30 cellular contexts compared by ENCODE assay signal in genomic region chr20:24439737-24440136, GRCh38. TPM values are rescaled to one million over a fixed set of nuclear protein-coding genes. Genes with fewer than 3 reads are reported as not detected.
"Had no signal": no experiment of that assay in that cellular context is flagged by ENCODE, and none has a peak within 500 bp of the region (broad histone marks: within the 10 kb centered on the region; RNA-seq: fewer than 3 reads in every experiment).

No MANE protein-coding gene starts in this region.

- H3K27ac Mint-ChIP-seq: naive thymus-derived CD8-positive, alpha-beta T cell; natural killer cell treated with Interleukin-12 subunit alpha and Interleukin-12 subunit beta and Interleukin-15 and Interleukin-18, amount 100 ng/mL, for 72 hours; nephron progenitor cell; progenitor cell of endocrine pancreas; stimulated activated effector memory CD8-positive, alpha-beta T cell treated with anti-CD3 and anti-CD28 coated beads, Interleukin-12 subunit alpha, Interleukin-12 subunit beta, amount 100 ng/mL, for 72 hours; stimulated activated naive CD8-positive, alpha-beta T cell treated with anti-CD3 and anti-CD28 coated beads, Interleukin-15, amount 100 ng/mL, for 72 hours; type B pancreatic cell had no signal

- H3K4me1 ChIP-seq: parathyroid adenoma, psoas muscle, right lobe of liver, suprapubic skin, testis, tibial artery, upper lobe of right lung, uterus had no signal

- H2AFZ ChIP-seq: parathyroid adenoma had no signal

- H3K4me3 ChIP-seq: ovary, psoas muscle, right lobe of liver, sigmoid colon, suprapubic skin, testis, tibial artery, transverse colon, upper lobe of right lung, uterus had no signal

- DNase-seq: naive thymus-derived CD8-positive, alpha-beta T cell; nephron progenitor cell; occipital lobe; ovary; posterior cingulate gyrus; psoas muscle; right cardiac atrium; right lobe of liver; sigmoid colon; small intestine; stimulated activated CD4-positive, alpha-beta T cell treated with anti-CD3 and anti-CD28 coated beads, Interleukin-15, amount 100 ng/mL, for 24 hours; stimulated activated CD4-positive, alpha-beta T cell treated with anti-CD3 and anti-CD28 coated beads, Interleukin-2, amount 100 ng/mL, for 24 hours; stimulated activated CD4-positive, alpha-beta T cell treated with anti-CD3 and anti-CD28 coated beads, Interleukin-2, amount 100 ng/mL, for 48 hours; stimulated activated CD4-positive, alpha-beta T cell treated with anti-CD3 and anti-CD28 coated beads, Interleukin-4, amount 100 ng/mL, for 24 hours; stimulated activated naive CD4-positive, alpha-beta T cell; stimulated activated naive CD8-positive, alpha-beta T cell treated with anti-CD3 and anti-CD28 coated beads, Interleukin-15, amount 100 ng/mL, for 72 hours; stimulated activated naive CD8-positive, alpha-beta T cell treated with anti-CD3 and anti-CD28 coated beads, Interleukin-15, Interleukin-2, amounts not matched to agents 100 U/mL and 50 U/mL, for 24 hours; substantia nigra; testis; tibial artery; transverse colon; upper lobe of right lung; uterus had no signal

- H3K36me3 ChIP-seq: ovary, right lobe of liver, sigmoid colon, suprapubic skin, tibial artery, transverse colon, upper lobe of right lung, uterus had no signal

- H3K36me3 Mint-ChIP-seq: naive thymus-derived CD8-positive, alpha-beta T cell; natural killer cell treated with Interleukin-12 subunit alpha and Interleukin-12 subunit beta and Interleukin-15 and Interleukin-18, amount 100 ng/mL, for 72 hours; stimulated activated effector memory CD8-positive, alpha-beta T cell treated with anti-CD3 and anti-CD28 coated beads, Interleukin-12 subunit alpha, Interleukin-12 subunit beta, amount 100 ng/mL, for 72 hours; type B pancreatic cell had no signal

- FAIRE-seq: small intestine had no signal

- H3K4me1 Mint-ChIP-seq: naive thymus-derived CD8-positive, alpha-beta T cell; stimulated activated effector memory CD8-positive, alpha-beta T cell treated with anti-CD3 and anti-CD28 coated beads, Interleukin-12 subunit alpha, Interleukin-12 subunit beta, amount 100 ng/mL, for 72 hours; stimulated activated naive CD8-positive, alpha-beta T cell treated with anti-CD3 and anti-CD28 coated beads, Interleukin-15, amount 100 ng/mL, for 72 hours had no signal

- H3K9me3 Mint-ChIP-seq: naive thymus-derived CD8-positive, alpha-beta T cell; natural killer cell treated with Interleukin-12 subunit alpha and Interleukin-12 subunit beta and Interleukin-15 and Interleukin-18, amount 100 ng/mL, for 72 hours; nephron progenitor cell; neural crest cell; stimulated activated effector memory CD8-positive, alpha-beta T cell treated with anti-CD3 and anti-CD28 coated beads, Interleukin-12 subunit alpha, Interleukin-12 subunit beta, amount 100 ng/mL, for 72 hours; stimulated activated naive CD8-positive, alpha-beta T cell treated with anti-CD3 and anti-CD28 coated beads, Interleukin-15, amount 100 ng/mL, for 72 hours had no signal

- H3K79me2 ChIP-seq: parathyroid adenoma had no signal

- H3K27me3 Mint-ChIP-seq: naive thymus-derived CD8-positive, alpha-beta T cell; stimulated activated naive CD8-positive, alpha-beta T cell treated with anti-CD3 and anti-CD28 coated beads, Interleukin-15, amount 100 ng/mL, for 72 hours had no signal

- ATAC-seq: naive thymus-derived CD8-positive, alpha-beta T cell; psoas muscle; right lobe of liver; stimulated activated effector memory CD8-positive, alpha-beta T cell treated with anti-CD3 and anti-CD28 coated beads, Interleukin-12 subunit alpha, Interleukin-12 subunit beta, amount 100 ng/mL, for 72 hours; stimulated activated naive CD8-positive, alpha-beta T cell treated with anti-CD3 and anti-CD28 coated beads, Interleukin-15, amount 100 ng/mL, for 72 hours; stimulated activated naive CD8-positive, alpha-beta T cell treated with anti-CD3 and anti-CD28 coated beads, Interleukin-15, Interleukin-2, amounts not matched to agents 100 U/mL and 50 U/mL, for 24 hours; upper lobe of right lung had no signal

- H3K27ac ChIP-seq: ovary, parathyroid adenoma, psoas muscle, right lobe of liver, sigmoid colon, suprapubic skin, testis, tibial artery, transverse colon, upper lobe of right lung, uterus had no signal

- H3K4me3 Mint-ChIP-seq: naive thymus-derived CD8-positive, alpha-beta T cell; natural killer cell treated with Interleukin-12 subunit alpha and Interleukin-12 subunit beta and Interleukin-15 and Interleukin-18, amount 100 ng/mL, for 72 hours; nephron progenitor cell; neural crest cell; stimulated activated effector memory CD8-positive, alpha-beta T cell treated with anti-CD3 and anti-CD28 coated beads, Interleukin-12 subunit alpha, Interleukin-12 subunit beta, amount 100 ng/mL, for 72 hours; stimulated activated naive CD8-positive, alpha-beta T cell treated with anti-CD3 and anti-CD28 coated beads, Interleukin-15, amount 100 ng/mL, for 72 hours; type B pancreatic cell had no signal

- H3K27me3 ChIP-seq: ovary, right lobe of liver, testis, tibial artery, transverse colon, uterus had no signal

- H3K9me3 ChIP-seq: ovary, psoas muscle, right lobe of liver, sigmoid colon, suprapubic skin, testis, tibial artery, transverse colon, upper lobe of right lung, uterus had no signal

- H3K9ac ChIP-seq: parathyroid adenoma had no signal

RNA-seq across cellular contexts. Expression of gene SYNDIG1, which starts 29.7 kb away (rescaled TPM):
- total RNA-seq: naive thymus-derived CD8-positive, alpha-beta T cell; natural killer cell treated with Interleukin-12 subunit alpha and Interleukin-12 subunit beta and Interleukin-15 and Interleukin-18, amount 100 ng/mL, for 72 hours; psoas muscle; right lobe of liver; suprapubic skin; upper lobe of right lung had no signal
- polyA plus RNA-seq: naive thymus-derived CD8-positive, alpha-beta T cell had no signal
